Comparison of ENCODE assay signal across 1 cellular context in genomic region chr9:129270903-129271431, GRCh38.
TF ChIP-seq lines count a peak whose summit lies in the region.

No MANE protein-coding gene starts in this region.

TF ChIP-seq in GM12878, 131 proteins besides CTCF, POLR2A, EP300 and RAD21 (continued from another document and continues in another):
- TF ChIP-seq KAT2A (conservative IDR thresholded peaks at IDR 0.05; ENCODE audit: control insufficient read depth, low read depth, low read length), result no peak
- no peak; the same call in 1 of the 2 replicates for TF ChIP-seq NR2F1 (conservative IDR thresholded peaks at IDR 0.05)
- TF ChIP-seq BACH1 (IDR thresholded peaks at IDR 0.05; ENCODE audit: borderline replicate concordance), result no peak
- peak; percentile 20; the same call in 1 of the 2 replicates for TF ChIP-seq GATAD2B (conservative IDR thresholded peaks at IDR 0.05; ENCODE audit: low read depth)
- no peak for TF ChIP-seq TBL1XR1 (IDR thresholded peaks at IDR 0.05; ENCODE audit: low read depth, low read length)
- no peak for TF ChIP-seq STAT3 (IDR thresholded peaks at IDR 0.05; ENCODE audit: low read depth, low read length)
- no peak for TF ChIP-seq HDGF (IDR thresholded peaks at IDR 0.05)
- no peak for TF ChIP-seq GABPA (IDR thresholded peaks at IDR 0.05; ENCODE audit: low read depth)
- no peak for TF ChIP-seq SMAD1 (IDR thresholded peaks at IDR 0.05; ENCODE audit: low read depth, partially characterized antibody)
- no peak for TF ChIP-seq BRCA1 (IDR thresholded peaks at IDR 0.05; ENCODE audit: low read depth, low read length)
- TF ChIP-seq ZBTB33 (IDR thresholded peaks at IDR 0.05), result no peak
- no peak for TF ChIP-seq ZSCAN29 (IDR thresholded peaks at IDR 0.05)
- no peak for TF ChIP-seq CHD1 (IDR thresholded peaks at IDR 0.05; ENCODE audit: low read depth, low read length)
- 0 out of 2 replicates have a peak, but pooled peaks have one; percentile 29 for TF ChIP-seq ELK1 (IDR thresholded peaks at IDR 0.05; ENCODE audit: low read depth, low read length)
- TF ChIP-seq POLR2AphosphoS2 (IDR thresholded peaks at IDR 0.05; ENCODE audit: low read depth, low read length), result no peak
- TF ChIP-seq RELB (IDR thresholded peaks at IDR 0.05; ENCODE audit: low read depth), result peak; percentile 59
- TF ChIP-seq JUND (IDR thresholded peaks at IDR 0.05; ENCODE audit: low read depth, low read length), result no peak
- peak in 1 of 2 experiments; percentile 26; a peak in 1 of 4 replicates for TF ChIP-seq SRF (IDR thresholded peaks at IDR 0.05; ENCODE audit: low read depth in 2 of 2, low read length in 2 of 2)
- TF ChIP-seq RCOR1 (conservative IDR thresholded peaks at IDR 0.05; ENCODE audit: low read depth, low read length), result no peak
- TF ChIP-seq MTA3 (IDR thresholded peaks at IDR 0.05; ENCODE audit: borderline replicate concordance, low read length), result no peak
- TF ChIP-seq ASH2L (IDR thresholded peaks at IDR 0.05; ENCODE audit: borderline replicate concordance, low read depth), result no peak
- TF ChIP-seq MAX (IDR thresholded peaks at IDR 0.05; ENCODE audit: low read depth, low read length), result no peak
- no peak for TF ChIP-seq HDAC6 (IDR thresholded peaks at IDR 0.05; ENCODE audit: unreplicated experiment)
- no peak for TF ChIP-seq FOXM1 (IDR thresholded peaks at IDR 0.05; ENCODE audit: low read depth, low read length)
- peak; percentile 86 for TF ChIP-seq IKZF1 (conservative IDR thresholded peaks at IDR 0.05)
- TF ChIP-seq MTA2 (IDR thresholded peaks at IDR 0.05; ENCODE audit: low read depth), result peak; percentile 50; the same call in 1 of the 2 replicates
- peak; percentile 61; the same call in 1 of the 2 replicates for TF ChIP-seq ZBTB40 (IDR thresholded peaks at IDR 0.05; ENCODE audit: borderline replicate concordance)
- no peak for TF ChIP-seq ZNF622 (IDR thresholded peaks at IDR 0.05)
- no peak for TF ChIP-seq BMI1 (IDR thresholded peaks at IDR 0.05; ENCODE audit: borderline replicate concordance)
- 0 out of 4 replicates have a peak, but pooled peaks of 1 of the 2 experiments have one; percentile 20 for TF ChIP-seq ETV6 (conservative IDR thresholded peaks at IDR 0.05 in 1 of 2, IDR thresholded peaks at IDR 0.05 in 1 of 2; ENCODE audit: borderline replicate concordance in 1 of 2, low read depth in 1 of 2)
- TF ChIP-seq TCF3 (IDR thresholded peaks at IDR 0.05; ENCODE audit: borderline replicate concordance, insufficient read depth, low read depth, low read length), result 0 out of 2 replicates have a peak, but pooled peaks have one; percentile 30
- TF ChIP-seq CREM (IDR thresholded peaks at IDR 0.05; ENCODE audit: low read depth), result 0 out of 2 replicates have a peak, but pooled peaks have one; percentile 13
- TF ChIP-seq ESRRA (IDR thresholded peaks at IDR 0.05; ENCODE audit: low read length), result no peak
- TF ChIP-seq MLLT1 (IDR thresholded peaks at IDR 0.05), result peak; percentile 57
- TF ChIP-seq EED (IDR thresholded peaks at IDR 0.05; ENCODE audit: low read depth), result peak; percentile 67
- no peak for TF ChIP-seq IRF3 (IDR thresholded peaks at IDR 0.05)
- TF ChIP-seq STAT1 (conservative IDR thresholded peaks at IDR 0.05), result no peak; the same call in 1 of the 2 replicates
- no peak for TF ChIP-seq NR2C1 (IDR thresholded peaks at IDR 0.05)
- no peak for TF ChIP-seq CHD4 (IDR thresholded peaks at IDR 0.05)
- TF ChIP-seq POLR2AphosphoS5 (IDR thresholded peaks at IDR 0.05; ENCODE audit: low read length), result no peak
- no peak for TF ChIP-seq KDM1A (IDR thresholded peaks at IDR 0.05; ENCODE audit: borderline replicate concordance)
- TF ChIP-seq RUNX3 (IDR thresholded peaks at IDR 0.05; ENCODE audit: low read length), result peak; percentile 97
- TF ChIP-seq SKIL (IDR thresholded peaks at IDR 0.05; ENCODE audit: low read depth, poor library complexity, severe bottlenecking), result peak; percentile 49
- TF ChIP-seq TARDBP (IDR thresholded peaks at IDR 0.05; ENCODE audit: borderline replicate concordance), result no peak
- TF ChIP-seq ATF3 (IDR thresholded peaks at IDR 0.05; ENCODE audit: borderline replicate concordance, extremely low read depth, low read depth, low read length), result no peak
- no peak for TF ChIP-seq FOS (IDR thresholded peaks at IDR 0.05; ENCODE audit: borderline replicate concordance, extremely low read depth, insufficient read length)
- peak; percentile 67 to 81 for TF ChIP-seq IKZF2 (IDR thresholded peaks at IDR 0.05)
- no peak for TF ChIP-seq PML (IDR thresholded peaks at IDR 0.05; ENCODE audit: low read length)
- TF ChIP-seq USF2 (IDR thresholded peaks at IDR 0.05; ENCODE audit: borderline replicate concordance, low read depth, low read length), result no peak
